ENCODE assay signal across 9 cellular contexts in the genomic region with DNA sequence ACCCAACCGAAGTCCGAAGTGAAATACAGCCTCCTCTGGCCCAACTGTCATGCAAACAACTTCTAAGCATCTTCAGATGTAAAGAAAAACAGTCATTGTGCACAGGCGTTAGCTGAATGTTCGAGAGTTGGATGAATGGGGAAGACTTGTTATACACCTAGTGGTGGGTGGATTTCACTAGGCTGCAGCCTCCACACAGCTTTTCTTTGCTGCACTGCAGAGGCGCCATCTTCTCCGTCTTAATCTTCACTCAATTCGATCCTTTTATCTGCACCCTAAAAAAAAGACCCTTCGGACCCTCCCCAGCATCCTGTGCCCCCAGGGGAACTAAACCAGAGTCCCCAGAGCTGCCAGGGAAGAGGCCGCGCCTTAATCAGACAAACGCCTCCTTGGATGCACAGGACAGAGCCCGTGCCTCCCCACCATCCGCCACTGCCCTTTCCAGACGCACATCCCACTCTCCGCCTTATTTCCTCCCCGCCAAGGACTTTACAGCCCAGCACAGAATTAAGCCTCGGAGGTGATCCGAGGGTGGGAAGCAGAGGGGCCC. TPM values are rescaled to one million over a fixed set of nuclear protein-coding genes. Genes with fewer than 3 reads are reported as not detected.
DNase-seq lines count a peak whose midpoint lies in the region; ATAC-seq, FAIRE-seq and TF ChIP-seq lines count a peak whose summit lies in the region.
"Had no signal": no experiment of that assay in that cellular context is flagged by ENCODE, and none has a peak within 500 bp of the region (broad histone marks: within the 10 kb centered on the region; RNA-seq: fewer than 3 reads in every experiment).

No MANE protein-coding gene starts in this region.

- H3K18ac ChIP-seq in H1 (ENCODE audit: extremely low read depth, low read length), result peak overlapping the region; percentile 75; the same call in 1 of the 2 replicates

- peaks cover 0 to 7% (median 3%) of the 10 kb centered on the region in 4 experiments; a peak in 3 of 7 replicates for H3K27me3 ChIP-seq in H1 (replicated peaks in 1 of 4; ENCODE audit: control insufficient read depth in 3 of 4, extremely low read depth in 1 of 4, insufficient read depth in 3 of 4, low read length in 3 of 4)

- no peak overlapping the region for H2AK5ac ChIP-seq in H1 (ENCODE audit: low read depth, low read length)

- peaks cover 11 to 13% of the 10 kb centered on the region in 2 experiments for H4K20me1 ChIP-seq in H1 (replicated peaks in 1 of 2; ENCODE audit: control insufficient read depth in 1 of 2, insufficient read depth in 2 of 2, low read length in 2 of 2)

- no peak overlapping the region for H3K23ac ChIP-seq in H1 (ENCODE audit: insufficient read length)

- no peak for TF ChIP-seq EP300 in H1 (IDR thresholded peaks at IDR 0.05; ENCODE audit: borderline replicate concordance in 1 of 2, low read depth in 2 of 2, low read length in 2 of 2)

- peaks cover 3% of the 10 kb centered on the region; the same call in 1 of the 2 replicates for H3K79me1 ChIP-seq in H1 (ENCODE audit: low read depth, low read length)

- H3K36me3 ChIP-seq in H1 (ENCODE audit: control insufficient read depth in 2 of 4, insufficient read depth in 4 of 4, low read length in 3 of 4), result no peaks in the 10 kb centered on the region; a peak in 1 of 8 replicates

- peak overlapping the region; percentile 91 for H3K56ac ChIP-seq in H1 (replicated peaks; ENCODE audit: insufficient read length, low read depth, low read length)

- H2AFZ ChIP-seq in H1 (ENCODE audit: low read length), result no peak overlapping the region

- peak; percentile 44 for ATAC-seq in HG03066 (IDR thresholded peaks at IDR 0.05; ENCODE audit: low read depth, unreplicated experiment)

- no peak overlapping the region for H2BK15ac ChIP-seq in H1 (ENCODE audit: low read length)

- TF ChIP-seq CTCF in H1 (IDR thresholded peaks at IDR 0.05; ENCODE audit: control extremely low read depth in 1 of 3, insufficient read depth in 1 of 3, low read depth in 1 of 3, low read length in 3 of 3), result peak in 2 of 3 experiments; percentile 1 to 22; a peak in 2 of 4 replicates

- H4K8ac ChIP-seq in H1 (ENCODE audit: extremely low read depth, insufficient read depth, low read length), result peak overlapping the region; percentile 92

- POLR2A ChIA-PET in H1 (lab: Charles Lee; ENCODE audit: partially characterized antibody), result interaction anchor here (0.7 to 6.4 kb wide), 16 partner anchors 13 to 292 kb away, joined by 3 to 115 read pairs (median 4); no protein-coding TSS in a partner anchor

- peak overlapping the region; percentile 94 for H2BK5ac ChIP-seq in H1 (ENCODE audit: low read depth, low read length)

- H3K14ac ChIP-seq in H1 (ENCODE audit: insufficient read length), result no peak overlapping the region

- H4K5ac ChIP-seq in H1 (ENCODE audit: insufficient read length, low read depth, low read length), result peak overlapping the region; percentile 87

- TF ChIP-seq POLR2A in H1 (IDR thresholded peaks at IDR 0.05; ENCODE audit: control extremely low read depth in 1 of 2, low read depth in 2 of 2, low read length in 2 of 2), result peak; percentile 23 to 29; a peak in 2 of 3 replicates

- 1% methylated on average over 18 of the region's 18 CpGs; no CpG with 5 or more reads in 1 of the 2 experiments for WGBS in H1 (ENCODE audit: extremely low coverage in 1 of 2, insufficient coverage in 1 of 2, insufficient read length in 1 of 2, insufficient replicate concordance in 2 of 2, low coverage in 1 of 2, low lambda C conversion rate in 2 of 2, missing lambda C conversion rate in 1 of 2), 2 experiments

- H2BK12ac ChIP-seq in H1 (ENCODE audit: low read depth, low read length), result no peak overlapping the region; the same call in 1 of the 2 replicates

- peak; percentile 14 to 35; a peak in 2 of 4 replicates for TF ChIP-seq RAD21 in H1 (IDR thresholded peaks at IDR 0.05 in 1 of 2, conservative IDR thresholded peaks at IDR 0.05 in 1 of 2; ENCODE audit: low read depth in 2 of 2, low read length in 2 of 2)

- DNase-seq in activated CD8-positive, alpha-beta memory T cell treated with anti-CD3 and anti-CD28 coated beads for 24 hours, result peak; percentile 74
- no peak for DNase-seq in activated CD8-positive, alpha-beta memory T cell treated with anti-CD3 and anti-CD28 coated beads, Interleukin-2, amount 50 U/mL, for 48 hours
- peak; percentile 83 for DNase-seq in NCI-H2171 treated with DMSO at 0.1 percent for 48 hours (lab: John Stamatoyannopoulos, UW)
- DNase-seq in activated CD4-positive, alpha-beta T cell treated with anti-CD3 and anti-CD28 coated beads for 48 hours, result peak; percentile 53
- DNase-seq in H1 (ENCODE audit: low read depth in 1 of 2, low spot score in 2 of 2), result peak in 1 of 2 experiments; percentile 53
- peak; percentile 87 for DNase-seq in medulla oblongata (ENCODE audit: extremely low spot score)
- DNase-seq in stimulated activated CD4-positive, alpha-beta T cell treated with anti-CD3 and anti-CD28 coated beads, TNF-alpha, amount 100 ng/mL, for 48 hours (ENCODE audit: low read depth in 3 of 3), result peak; percentile 3 to 26 (median 20)
- DNase-seq: DND-41 had no signal

- peak overlapping the region; percentile 78 for H3K27ac ChIP-seq in H1 (ENCODE audit: low read depth, low read length)

- H3K9ac ChIP-seq in H1 (replicated peaks in 1 of 4; ENCODE audit: extremely low read depth in 1 of 4, low read depth in 3 of 4, low read length in 3 of 4), result peak overlapping the region; percentile 85 to 95 (median 87); a peak in 6 of 7 replicates

- H3K4ac ChIP-seq in H1 (replicated peaks; ENCODE audit: insufficient read length, low read depth, low read length), result peak overlapping the region; percentile 79

- peaks cover 28 to 63% of the 10 kb centered on the region in 2 experiments for H3K79me2 ChIP-seq in H1 (ENCODE audit: control insufficient read depth in 1 of 2, insufficient read depth in 2 of 2, low read length in 2 of 2)

- FAIRE-seq in H1 (lab: Jason Lieb, UNC), result no peak

- H3K4me2 ChIP-seq in H1 (ENCODE audit: insufficient read depth in 1 of 2, low read depth in 2 of 2, low read length in 2 of 2), result peak overlapping the region; percentile 89 to 92

- H2BK120ac ChIP-seq in H1 (replicated peaks; ENCODE audit: low read depth, low read length), result no peak overlapping the region

- peak overlapping the region; percentile 65 to 96 (median 94) for H3K4me3 ChIP-seq in H1 (ENCODE audit: extremely low read depth in 1 of 4, insufficient read depth in 2 of 4, low read depth in 3 of 4, low read length in 4 of 4)

- no peaks in the 10 kb centered on the region for H3K9me3 ChIP-seq in H1 (ENCODE audit: insufficient read depth in 2 of 2, low read depth in 1 of 2, low read length in 1 of 2)

- no peak overlapping the region for H2BK20ac ChIP-seq in H1 (ENCODE audit: low read length)

- peaks cover 10% of the 10 kb centered on the region for H3K23me2 ChIP-seq in H1 (ENCODE audit: low read depth, low read length)

- peak overlapping the region; percentile 70 for H4K91ac ChIP-seq in H1 (replicated peaks; ENCODE audit: insufficient read length, low read length)

- peaks cover 11 to 20% (median 13%) of the 10 kb centered on the region in 4 experiments; a peak in 6 of 7 replicates for H3K4me1 ChIP-seq in H1 (replicated peaks in 1 of 4; ENCODE audit: control insufficient read depth in 3 of 4, insufficient read depth in 4 of 4, low read length in 3 of 4)

- CTCF ChIA-PET in H1 (lab: Charles Lee; ENCODE audit: partially characterized antibody), result interaction anchor here (0.6 to 4.2 kb wide), 13 partner anchors 11 to 384 kb away, joined by 3 to 46 read pairs (median 3); no protein-coding TSS in a partner anchor

TF ChIP-seq in H1, 55 proteins besides CTCF, POLR2A, EP300 and RAD21:
- TF ChIP-seq POLR2AphosphoS5 (IDR thresholded peaks at IDR 0.05; ENCODE audit: low read depth, low read length) (peak; percentile 18; the same call in 1 of the 2 replicates), KDM5A (IDR thresholded peaks at IDR 0.05; ENCODE audit: low read length) (no peak), SP4 (IDR thresholded peaks at IDR 0.05; ENCODE audit: low read length) (no peak), TAF1 (IDR thresholded peaks at IDR 0.05; ENCODE audit: low read depth, low read length) (0 out of 2 replicates have a peak, but pooled peaks have one; percentile 37), YY1 (IDR thresholded peaks at IDR 0.05; ENCODE audit: low read depth, low read length) (peak; percentile 80), ZNF274 (IDR thresholded peaks at IDR 0.05; ENCODE audit: borderline replicate concordance, extremely low read depth, low read length) (no peak), BACH1 (IDR thresholded peaks at IDR 0.05; ENCODE audit: low read length) (no peak), PHF8 (conservative IDR thresholded peaks at IDR 0.05; ENCODE audit: low read depth, low read length) (peak; percentile 39; the same call in 1 of the 2 replicates), JUN (IDR thresholded peaks at IDR 0.05; ENCODE audit: low read depth, low read length) (no peak), KDM4A (IDR thresholded peaks at IDR 0.05; ENCODE audit: low read depth, low read length, severe bottlenecking) (peak; percentile 19), CHD1 (IDR thresholded peaks at IDR 0.05; ENCODE audit: low read depth, low read length) (no peak), SIN3A (conservative IDR thresholded peaks at IDR 0.05 in 1 of 2, IDR thresholded peaks at IDR 0.05 in 1 of 2; ENCODE audit: low read depth in 1 of 2, low read length in 2 of 2) (peak; percentile 45 to 70; a peak in 1 of 4 replicates)

RNA-seq across cellular contexts. Expression of a gene that starts 1.4 kb away (rescaled TPM):
- 544 and 551 TPM in 2 replicates for total RNA-seq in H1 (2021; fragmentation: NEBNext Ultra II Directional; extraction: Animal tissue kit (Norgen Biotek cat#: 25700))
- polyA plus RNA-seq in H1 (2011; rRNA removed), result 365 and 375 TPM in 2 replicates
- polyA plus RNA-seq in H1 (2011; cell fraction: cytosol; rRNA removed), result 520 TPM
- polyA plus RNA-seq in H1 (2011; cell fraction: nucleus; rRNA removed), result 493 TPM
- 377 to 549 TPM (median 468 TPM) in 4 replicates for polyA plus RNA-seq in H1 (2012, experiment 1 of 2)
- 50.8 TPM for polyA plus RNA-seq in H1 (2012, experiment 2 of 2)
- polyA plus RNA-seq in H1 (2013, experiment 1 of 2), result 968 TPM
- 921 TPM for polyA plus RNA-seq in H1 (2013, experiment 2 of 2)
- polyA minus RNA-seq in H1 (2011; rRNA and poly(A)+ RNA removed), result 595 and 720 TPM in 2 replicates
- polyA minus RNA-seq in H1 (2011; cell fraction: cytosol; rRNA and poly(A)+ RNA removed), result 232 TPM
- 416 TPM for polyA minus RNA-seq in H1 (2011; cell fraction: nucleus; rRNA and poly(A)+ RNA removed)
